26 cellular contexts compared by ENCODE assay signal in the genomic region with DNA sequence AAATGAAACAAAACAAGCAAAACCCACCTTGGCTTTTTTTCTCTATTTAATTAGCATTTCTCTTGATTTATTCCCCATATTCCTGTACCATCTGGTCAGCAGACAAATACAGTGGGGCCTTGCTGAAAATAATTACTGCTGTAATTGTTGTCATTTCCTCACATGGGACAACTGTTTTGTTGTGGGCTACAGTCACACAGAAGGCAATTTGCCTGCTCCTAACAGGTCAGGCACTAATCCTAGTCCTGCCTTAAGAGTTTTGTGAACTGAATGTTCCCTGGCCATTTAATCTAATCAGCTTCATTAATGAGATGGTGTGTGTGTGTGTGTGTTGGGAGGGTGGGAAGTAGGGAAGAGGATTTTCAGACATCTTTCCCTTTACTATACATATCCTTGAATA. TPM values are rescaled to one million over a fixed set of nuclear protein-coding genes. Genes with fewer than 3 reads are reported as not detected.
DNase-seq lines count a peak whose midpoint lies in the region; ATAC-seq and TF ChIP-seq lines count a peak whose summit lies in the region.
"Had no signal": no experiment of that assay in that cellular context is flagged by ENCODE, and none has a peak within 500 bp of the region (broad histone marks: within the 10 kb centered on the region; RNA-seq: fewer than 3 reads in every experiment).

No MANE protein-coding gene starts in this region.

- intact Hi-C loops in heart left ventricle (cut with DNase I) = loop anchor here in 2 of 10 donors (10.0 kb wide), 1 partner anchor 269 kb away; a partner anchor contains a TSS
- intact Hi-C loops in activated T-helper 1 cell treated with anti-CD3 and anti-CD28 coated beads, Interleukin-12 subunit alpha, Interleukin-12 subunit beta, Interleukin-2, Interleukin-4 antibody, amounts not matched to agents 30 ng/mL and 10 ng/mL and 1 ng/mL, durations not matched to agents 14 hours and 24 hours and 36 hours (cut with micrococcal nuclease) = no loop called here

- H3K4me1 Mint-ChIP-seq in neural progenitor cell (peaks cover 3% of the 10 kb centered on the region), WTC11 (peaks cover 16% of the 10 kb centered on the region)
- H3K4me1 Mint-ChIP-seq in activated T-helper 1 cell treated with anti-CD3 and anti-CD28 coated beads, Interleukin-12 subunit alpha, Interleukin-12 subunit beta, Interleukin-2, Interleukin-4 antibody, amounts not matched to agents 30 ng/mL and 10 ng/mL and 1 ng/mL, durations not matched to agents 14 hours and 24 hours and 36 hours (ENCODE audit: low read depth) = no peaks in the 10 kb centered on the region
- H3K4me1 Mint-ChIP-seq: CD8-positive, alpha-beta memory T cell; immature natural killer cell; stimulated activated naive CD8-positive, alpha-beta T cell treated with anti-CD3 and anti-CD28 coated beads, Interleukin-15, amount 100 ng/mL, for 72 hours had no signal

- DNase-seq in NCI-H1436 (lab: John Stamatoyannopoulos, UW) (peak; percentile 12), NCI-H1436 treated with DMSO at 0.1 percent for 48 hours (lab: John Stamatoyannopoulos, UW) (no peak), NCI-H82 treated with DMSO at 0.1 percent for 48 hours (lab: John Stamatoyannopoulos, UW; ENCODE audit: unreplicated experiment) (peak; percentile 87), heart left ventricle (peak in 1 of 5 donors; percentile 30), neural progenitor cell (ENCODE audit: low spot score) (peak; percentile 62), WTC11 (ENCODE audit: low spot score) (no peak)
- DNase-seq in activated T-helper 1 cell treated with anti-CD3 and anti-CD28 coated beads, Interleukin-12 subunit alpha, Interleukin-12 subunit beta, Interleukin-2, Interleukin-4 antibody, amounts not matched to agents 30 ng/mL and 10 ng/mL and 1 ng/mL, durations not matched to agents 14 hours and 24 hours and 36 hours (ENCODE audit: low spot score) = no peak
- DNase-seq: activated CD4-positive, CD25-positive, alpha-beta regulatory T cell treated with anti-CD3 and anti-CD28 coated beads, Interleukin-2, amount 50 U/mL, for 72 hours; activated CD8-positive, alpha-beta T cell treated with anti-CD3 and anti-CD28 coated beads, Interleukin-2, amount 10 ng/mL, durations not matched to agents 7 days and 5 days; aorta; CD8-positive, alpha-beta memory T cell; dermis blood vessel endothelial cell; gastrocnemius medialis; hypothalamus; immature natural killer cell; midbrain; naive thymus-derived CD8-positive, alpha-beta T cell; NCI-H1048; Peyer's patch; stimulated activated naive CD8-positive, alpha-beta T cell treated with anti-CD3 and anti-CD28 coated beads, Interleukin-15, amount 100 ng/mL, for 72 hours; T-helper 1 cell had no signal

- H3K9me3 ChIP-seq in heart left ventricle (no peaks in the 10 kb centered on the region), neural progenitor cell (ENCODE audit: low read depth) (no peaks in the 10 kb centered on the region)
- H3K9me3 ChIP-seq: gastrocnemius medialis, HAP-1, Peyer's patch, vagina had no signal

- H3K27ac ChIP-seq in heart left ventricle (peak overlapping the region in 10 of 12 donors; percentile 29 to 76 (median 56)), neural progenitor cell (peak overlapping the region; percentile 24)
- H3K27ac ChIP-seq: gastrocnemius medialis, Peyer's patch, skin epidermis, vagina had no signal

- no peaks in the 10 kb centered on the region for H3K27me3 Mint-ChIP-seq in neural progenitor cell (ENCODE audit: insufficient read depth, low read depth)
- no peaks in the 10 kb centered on the region for H3K27me3 Mint-ChIP-seq in WTC11 (ENCODE audit: low read depth)
- no peaks in the 10 kb centered on the region for H3K27me3 Mint-ChIP-seq in activated T-helper 1 cell treated with anti-CD3 and anti-CD28 coated beads, Interleukin-12 subunit alpha, Interleukin-12 subunit beta, Interleukin-2, Interleukin-4 antibody, amounts not matched to agents 30 ng/mL and 10 ng/mL and 1 ng/mL, durations not matched to agents 14 hours and 24 hours and 36 hours (ENCODE audit: insufficient read depth)
- H3K27me3 Mint-ChIP-seq: activated naive CD8-positive, alpha-beta T cell; stimulated activated naive CD8-positive, alpha-beta T cell treated with anti-CD3 and anti-CD28 coated beads, Interleukin-15, amount 100 ng/mL, for 72 hours had no signal

- no peak overlapping the region for H3K4me3 Mint-ChIP-seq in neural progenitor cell
- H3K4me3 Mint-ChIP-seq in WTC11 = no peak overlapping the region
- H3K4me3 Mint-ChIP-seq in activated T-helper 1 cell treated with anti-CD3 and anti-CD28 coated beads, Interleukin-12 subunit alpha, Interleukin-12 subunit beta, Interleukin-2, Interleukin-4 antibody, amounts not matched to agents 30 ng/mL and 10 ng/mL and 1 ng/mL, durations not matched to agents 14 hours and 24 hours and 36 hours = no peak overlapping the region
- H3K4me3 Mint-ChIP-seq: activated CD8-positive, alpha-beta T cell treated with anti-CD3 and anti-CD28 coated beads, Interleukin-2, amount 10 ng/mL, durations not matched to agents 7 days and 5 days; activated naive CD8-positive, alpha-beta T cell; immature natural killer cell; naive thymus-derived CD8-positive, alpha-beta T cell; stimulated activated naive CD8-positive, alpha-beta T cell treated with anti-CD3 and anti-CD28 coated beads, Interleukin-15, amount 100 ng/mL, for 72 hours had no signal

- H3F3A ChIP-seq in neural progenitor cell (ENCODE audit: low read depth) = peaks cover 5% of the 10 kb centered on the region

- H3K27ac Mint-ChIP-seq in neural progenitor cell (no peak overlapping the region), WTC11 (no peak overlapping the region)
- H3K27ac Mint-ChIP-seq in activated T-helper 1 cell treated with anti-CD3 and anti-CD28 coated beads, Interleukin-12 subunit alpha, Interleukin-12 subunit beta, Interleukin-2, Interleukin-4 antibody, amounts not matched to agents 30 ng/mL and 10 ng/mL and 1 ng/mL, durations not matched to agents 14 hours and 24 hours and 36 hours = no peak overlapping the region
- H3K27ac Mint-ChIP-seq: activated CD8-positive, alpha-beta T cell treated with anti-CD3 and anti-CD28 coated beads, Interleukin-2, amount 10 ng/mL, durations not matched to agents 7 days and 5 days; activated naive CD8-positive, alpha-beta T cell; CD8-positive, alpha-beta memory T cell; immature natural killer cell; naive thymus-derived CD8-positive, alpha-beta T cell; stimulated activated naive CD8-positive, alpha-beta T cell treated with anti-CD3 and anti-CD28 coated beads, Interleukin-15, amount 100 ng/mL, for 72 hours had no signal

- no peaks in the 10 kb centered on the region for H4K20me1 ChIP-seq in neural progenitor cell (ENCODE audit: low read depth)

- POLR2A ChIA-PET in WTC11 (lab: Charles Lee) = no interaction called here

- CTCF ChIA-PET in WTC11 (lab: Charles Lee) = no interaction called here

- H3K27me3 ChIP-seq in heart left ventricle (no peaks in the 10 kb centered on the region), neural progenitor cell (no peaks in the 10 kb centered on the region)
- H3K27me3 ChIP-seq: gastrocnemius medialis, Peyer's patch, vagina had no signal

- no peak for TF ChIP-seq POLR2A in heart left ventricle (IDR thresholded peaks at IDR 0.05)

- no peak overlapping the region for H2AFZ ChIP-seq in neural progenitor cell (replicated peaks)

- H3K4me3 ChIP-seq in heart left ventricle (peak overlapping the region in 2 of 12 donors; percentile 3 to 28), neural progenitor cell (no peak overlapping the region)
- H3K4me3 ChIP-seq: gastrocnemius medialis, HAP-1, Peyer's patch, skin epidermis, vagina had no signal

- H3K36me3 Mint-ChIP-seq in neural progenitor cell = no peaks in the 10 kb centered on the region
- H3K36me3 Mint-ChIP-seq in WTC11 = peaks cover 6% of the 10 kb centered on the region; the same call in 1 of the 2 replicates
- H3K36me3 Mint-ChIP-seq in activated T-helper 1 cell treated with anti-CD3 and anti-CD28 coated beads, Interleukin-12 subunit alpha, Interleukin-12 subunit beta, Interleukin-2, Interleukin-4 antibody, amounts not matched to agents 30 ng/mL and 10 ng/mL and 1 ng/mL, durations not matched to agents 14 hours and 24 hours and 36 hours (ENCODE audit: low read depth) = no peaks in the 10 kb centered on the region
- H3K36me3 Mint-ChIP-seq: immature natural killer cell; naive thymus-derived CD8-positive, alpha-beta T cell had no signal

- H3K9me3 Mint-ChIP-seq in neural progenitor cell = no peaks in the 10 kb centered on the region
- H3K9me3 Mint-ChIP-seq in WTC11 = no peaks in the 10 kb centered on the region
- H3K9me3 Mint-ChIP-seq in activated T-helper 1 cell treated with anti-CD3 and anti-CD28 coated beads, Interleukin-12 subunit alpha, Interleukin-12 subunit beta, Interleukin-2, Interleukin-4 antibody, amounts not matched to agents 30 ng/mL and 10 ng/mL and 1 ng/mL, durations not matched to agents 14 hours and 24 hours and 36 hours = no peaks in the 10 kb centered on the region
- H3K9me3 Mint-ChIP-seq: CD8-positive, alpha-beta memory T cell; immature natural killer cell; naive thymus-derived CD8-positive, alpha-beta T cell; stimulated activated naive CD8-positive, alpha-beta T cell treated with anti-CD3 and anti-CD28 coated beads, Interleukin-15, amount 100 ng/mL, for 72 hours had no signal

- H3K4me1 ChIP-seq in heart left ventricle = peaks cover 0 to 24% (median 6%) of the 10 kb centered on the region in 12 donors
- peaks cover 26% of the 10 kb centered on the region for H3K4me1 ChIP-seq in neural progenitor cell
- H3K4me1 ChIP-seq: gastrocnemius medialis, Peyer's patch, vagina had no signal

- peak; percentile 88 to 95 (median 90) for ATAC-seq in heart left ventricle
- ATAC-seq in WTC11 = no peak
- ATAC-seq in HG03460 (IDR thresholded peaks at IDR 0.05; ENCODE audit: unreplicated experiment) = no peak
- ATAC-seq: activated CD8-positive, alpha-beta T cell treated with anti-CD3 and anti-CD28 coated beads, Interleukin-2, amount 10 ng/mL, durations not matched to agents 7 days and 5 days; gastrocnemius medialis; naive thymus-derived CD8-positive, alpha-beta T cell; stimulated activated naive CD8-positive, alpha-beta T cell treated with anti-CD3 and anti-CD28 coated beads, Interleukin-15, amount 100 ng/mL, for 72 hours had no signal

- H3K79me2 ChIP-seq in neural progenitor cell (ENCODE audit: low read depth) = peaks cover 36% of the 10 kb centered on the region

- peak overlapping the region; percentile 49 for H3K4me2 ChIP-seq in neural progenitor cell

- TF ChIP-seq CTCF in heart left ventricle (IDR thresholded peaks at IDR 0.05) (no peak), neural progenitor cell (IDR thresholded peaks at IDR 0.05) (no peak), WTC11 (IDR thresholded peaks at IDR 0.05) (no peak)

- H3K36me3 ChIP-seq in heart left ventricle (no peaks in the 10 kb centered on the region), neural progenitor cell (no peaks in the 10 kb centered on the region)
- H3K36me3 ChIP-seq: gastrocnemius medialis, HAP-1, Peyer's patch, vagina had no signal

- no peak overlapping the region for H3K9ac ChIP-seq in neural progenitor cell

RNA-seq across cellular contexts. Expression of a gene that starts 11.6 kb away (rescaled TPM):
- 10 to 100 TPM in 5 of 9 donors, 1 to 10 TPM in 4; 5.9 to 14.2 (median 11.2) TPM for total RNA-seq in heart left ventricle
- polyA plus RNA-seq in heart left ventricle = 1 to 10 TPM; 3.0 to 9.6 TPM
- total RNA-seq in neural progenitor cell (ENCODE audit: low replicate concordance) = 36.4 and 45.1 TPM in 2 replicates
- total RNA-seq in WTC11 (2021) = 13.8 to 20.3 TPM (median 20.0 TPM) in 3 replicates
- total RNA-seq in activated T-helper 1 cell treated with anti-CD3 and anti-CD28 coated beads, Interleukin-12 subunit alpha, Interleukin-12 subunit beta, Interleukin-2, Interleukin-4 antibody, amounts not matched to agents 30 ng/mL and 10 ng/mL and 1 ng/mL, durations not matched to agents 14 hours and 24 hours and 36 hours = 0.66 and 1.1 TPM in 2 replicates
- polyA plus RNA-seq: immature natural killer cell had no signal

Comparison
In these comparisons a context has a peak if more than half of its experiments do, and no peak if none do; other contexts are left out.
1. DNase-seq: peak in NCI-H1436 (single experiment), NCI-H82 treated with DMSO at 0.1 percent for 48 hours (single experiment) and neural progenitor cell (single experiment); none in NCI-H1436 treated with DMSO at 0.1 percent for 48 hours (single experiment), WTC11 (single experiment) and activated T-helper 1 cell treated with anti-CD3 and anti-CD28 coated beads, Interleukin-12 subunit alpha, Interleukin-12 subunit beta, Interleukin-2, Interleukin-4 antibody, amounts not matched to agents 30 ng/mL and 10 ng/mL and 1 ng/mL, durations not matched to agents 14 hours and 24 hours and 36 hours (single experiment).
2. ATAC-seq: peak in heart left ventricle (4 of 4); none in WTC11 (single experiment) and HG03460 (single experiment).